35 cellular contexts compared by ENCODE assay signal in genomic region chr7:119172043-119172442, GRCh38.
"Had no signal": no experiment of that assay in that cellular context is flagged by ENCODE, and none has a peak within 500 bp of the region (broad histone marks: within the 10 kb centered on the region; RNA-seq: fewer than 3 reads in every experiment).

No MANE protein-coding gene starts in this region.

- H3K27me3 ChIP-seq: MG63 had no signal

- H3K36me3 ChIP-seq: MG63 had no signal

- DNase-seq: Karpas-422, Kasumi-1, MG63, MM.1S, MV-4-11, NCI-H1048, NCI-H1092, NCI-H1092 treated with DMSO at 0.1 percent for 48 hours, NCI-H1105, NCI-H1105 treated with DMSO at 0.1 percent for 48 hours, NCI-H1417, NCI-H1417 treated with DMSO at 0.1 percent for 48 hours, NCI-H1436, NCI-H1436 treated with DMSO at 0.1 percent for 48 hours, NCI-H146, NCI-H1694, NCI-H1694 treated with DMSO at 0.1 percent for 48 hours, NCI-H187, NCI-H187 treated with DMSO at 0.1 percent for 48 hours, NCI-H1930, NCI-H2029, NCI-H2029 treated with DMSO at 0.1 percent for 48 hours, NCI-H2081, NCI-H2081 treated with DMSO at 0.1 percent for 48 hours, NCI-H2107, NCI-H2171, NCI-H2171 treated with DMSO at 0.1 percent for 48 hours, NCI-H2227 treated with DMSO at 0.1 percent for 48 hours, NCI-H226, NCI-H345, NCI-H446, NCI-H446 treated with DMSO at 0.1 percent for 48 hours, NCI-H510A, NCI-H510A treated with DMSO at 0.1 percent for 48 hours, NCI-H524 had no signal

- H3K4me3 ChIP-seq: MG63 had no signal

- H3K9me3 ChIP-seq: MG63 had no signal
